In the genomic region with DNA sequence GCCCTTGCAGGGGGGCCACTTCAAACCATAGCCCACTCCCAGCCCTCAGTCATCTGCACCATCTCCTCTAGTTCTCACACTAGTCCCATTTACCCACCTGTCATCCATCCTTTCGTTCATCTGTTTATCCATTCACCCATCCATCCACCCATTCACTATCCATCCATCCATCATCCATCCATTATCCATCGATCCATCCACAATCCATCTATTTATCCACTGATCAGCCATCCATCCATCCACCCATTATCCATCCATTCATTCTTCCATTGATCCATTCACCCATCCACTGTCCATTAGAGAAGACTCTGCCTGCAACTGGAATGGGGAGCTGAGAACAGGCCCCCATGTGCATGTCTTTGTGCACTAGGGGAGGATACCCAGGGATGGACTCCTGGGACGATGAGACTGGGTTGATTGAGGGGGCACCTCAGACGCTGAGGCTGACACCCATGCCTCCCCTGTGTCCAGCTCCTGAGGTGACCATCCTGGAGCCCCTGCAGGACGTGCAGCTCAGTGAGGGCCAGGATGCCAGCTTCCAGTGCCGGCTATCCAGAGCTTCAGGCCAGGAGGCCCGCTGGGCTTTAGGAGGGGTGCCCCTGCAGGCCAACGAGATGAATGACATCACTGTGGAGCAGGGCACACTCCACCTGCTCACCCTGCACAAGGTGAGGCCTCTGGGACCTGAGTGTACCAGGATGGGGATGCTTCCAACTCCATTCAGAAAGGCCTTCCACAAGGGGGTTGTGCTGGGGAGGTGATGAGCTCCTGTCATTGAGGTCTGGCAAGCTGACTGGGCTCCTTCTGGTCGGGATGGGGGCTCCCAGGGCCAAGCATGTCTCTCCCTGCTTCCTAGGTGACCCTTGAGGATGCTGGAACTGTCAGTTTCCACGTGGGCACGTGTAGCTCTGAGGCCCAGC, we compare ENCODE assay signal across 18 cellular contexts.
DNase-seq lines count a peak whose midpoint lies in the region; ATAC-seq, FAIRE-seq and TF ChIP-seq lines count a peak whose summit lies in the region.
"Had no signal": no experiment of that assay in that cellular context is flagged by ENCODE, and none has a peak within 500 bp of the region (broad histone marks: within the 10 kb centered on the region; RNA-seq: fewer than 3 reads in every experiment).

No MANE protein-coding gene starts in this region.

- H3K4me1 ChIP-seq in GM23338 (ENCODE audit: insufficient read depth) (no peaks in the 10 kb centered on the region), left lung (no peaks in the 10 kb centered on the region)
- H3K4me1 ChIP-seq: spleen, thyroid gland had no signal

- H2AFZ ChIP-seq in GM23338: no peak overlapping the region
- H2AFZ ChIP-seq: GM23248 had no signal

- peaks cover 9% of the 10 kb centered on the region for H3K27me3 Mint-ChIP-seq in GM23338 (ENCODE audit: insufficient read depth, low read depth, poor library complexity)
- H3K27me3 Mint-ChIP-seq: activated CD4-positive, alpha-beta T cell treated with anti-CD3 and anti-CD28 coated beads, Interleukin-2, amount 10 ng/mL, durations not matched to agents 24 days and 14 days had no signal

- no peaks in the 10 kb centered on the region for H3K27me3 ChIP-seq in GM23338 (ENCODE audit: insufficient read depth)
- H3K27me3 ChIP-seq in left lung: no peaks in the 10 kb centered on the region
- H3K27me3 ChIP-seq: spleen, thyroid gland had no signal

- no peaks in the 10 kb centered on the region for H3F3A ChIP-seq in GM23338 (replicated peaks; ENCODE audit: low read depth)

- intact Hi-C loops in left lung (cut with DNase I): no loop called here

- H3K9me3 Mint-ChIP-seq in GM23338: peaks cover 18% of the 10 kb centered on the region

- H3K27ac Mint-ChIP-seq in GM23338: no peak overlapping the region
- H3K27ac Mint-ChIP-seq: activated CD4-positive, alpha-beta T cell treated with anti-CD3 and anti-CD28 coated beads, Interleukin-2, amount 10 ng/mL, durations not matched to agents 24 days and 14 days; activated T-helper 17 cell treated with anti-CD3 and anti-CD28 coated beads, Interleukin-2, amount 50 U/mL, for 72 hours had no signal

- FAIRE-seq in GM12891 (lab: Jason Lieb, UNC): no peak
- FAIRE-seq: A204.1 had no signal

- in situ Hi-C loops in SK-MEL-5 (cut with HindIII; ENCODE audit: low pct_unique_long_range_greater_than_20kb, low sequenced_read_pairs): no loop called here

- H3K36me3 Mint-ChIP-seq in GM23338 (ENCODE audit: low read depth): peaks cover 27% of the 10 kb centered on the region

- no peaks in the 10 kb centered on the region; the same call in 2 of the 3 replicates for H3K4me1 Mint-ChIP-seq in GM23338
- H3K4me1 Mint-ChIP-seq: activated CD4-positive, alpha-beta T cell treated with anti-CD3 and anti-CD28 coated beads, Interleukin-2, amount 10 ng/mL, durations not matched to agents 24 days and 14 days had no signal

- H3K9me2 ChIP-seq in GM23338 (ENCODE audit: insufficient read depth): 0 out of 2 replicates have a peak, but pooled peaks cover 6% of the 10 kb centered on the region

- H3K27ac ChIP-seq in GM23338 (ENCODE audit: low read depth) (no peak overlapping the region), left lung (no peak overlapping the region)
- H3K27ac ChIP-seq: GM23248, spleen, thyroid gland had no signal

- peaks cover 0 to 27% of the 10 kb centered on the region in 2 donors for H3K9me3 ChIP-seq in left lung
- H3K9me3 ChIP-seq: thyroid gland had no signal

- H3K4me3 Mint-ChIP-seq in GM23338: no peak overlapping the region; the same call in 2 of the 3 replicates
- H3K4me3 Mint-ChIP-seq: activated CD4-positive, alpha-beta T cell treated with anti-CD3 and anti-CD28 coated beads, Interleukin-2, amount 10 ng/mL, durations not matched to agents 24 days and 14 days; activated T-helper 17 cell treated with anti-CD3 and anti-CD28 coated beads, Interleukin-2, amount 50 U/mL, for 72 hours had no signal

- ATAC-seq in GM23338 (peak; percentile 83), left lung (no peak)
- ATAC-seq: activated T-helper 17 cell treated with anti-CD3 and anti-CD28 coated beads, Interleukin-2, amount 50 U/mL, for 72 hours had no signal

- H3K79me2 ChIP-seq in GM23338 (replicated peaks; ENCODE audit: insufficient read depth): no peaks in the 10 kb centered on the region

- no peak overlapping the region for H3K4me2 ChIP-seq in GM23338

- TF ChIP-seq POLR2A in GM12891 (IDR thresholded peaks at IDR 0.05; ENCODE audit: low read depth, low read length): no peak

- DNase-seq in DMS 273 (lab: John Stamatoyannopoulos, UW; ENCODE audit: unreplicated experiment): peak; percentile 30
- DNase-seq in DMS 273 treated with DMSO at 0.1 percent for 48 hours (lab: John Stamatoyannopoulos, UW): no peak
- peak; percentile 46 for DNase-seq in GM23338 (ENCODE audit: low spot score)
- DNase-seq in SK-MEL-5 (ENCODE audit: low read depth, low spot score): peak; percentile 20
- peak; percentile 24 to 53 for DNase-seq in left lung
- no peak for DNase-seq in NCI-H1694 treated with DMSO at 0.1 percent for 48 hours (lab: John Stamatoyannopoulos, UW)
- DNase-seq in NCI-H1436 (lab: John Stamatoyannopoulos, UW): no peak
- no peak for DNase-seq in GM12891 (ENCODE audit: insufficient read length, low spot score)
- DNase-seq: activated CD4-positive, alpha-beta T cell treated with anti-CD3 and anti-CD28 coated beads, Interleukin-2, amount 10 ng/mL, durations not matched to agents 24 days and 14 days; GM23248; IMR-90; NCI-H748 treated with DMSO at 0.1 percent for 48 hours; nucleus accumbens; T-helper 1 cell; thyroid gland had no signal

- H4K20me1 ChIP-seq in GM23338 (replicated peaks; ENCODE audit: insufficient read depth): no peaks in the 10 kb centered on the region

- H3K4me3 ChIP-seq in GM23338: no peak overlapping the region
- no peak overlapping the region for H3K4me3 ChIP-seq in left lung
- H3K4me3 ChIP-seq: GM23248, spleen, thyroid gland had no signal

- TF ChIP-seq CTCF in GM23338 (conservative IDR thresholded peaks at IDR 0.05; ENCODE audit: low read depth in 2 of 2) (peak; percentile 44 to 45), left lung (IDR thresholded peaks at IDR 0.05) (no peak)

- H3K36me3 ChIP-seq in GM23338 (ENCODE audit: insufficient read depth): no peaks in the 10 kb centered on the region
- peaks cover 0 to 3% of the 10 kb centered on the region in 2 donors for H3K36me3 ChIP-seq in left lung
- H3K36me3 ChIP-seq: thyroid gland had no signal

TF ChIP-seq in GM23338, 12 proteins besides CTCF, POLR2A, EP300 and RAD21:
- TF ChIP-seq STAT1 (IDR thresholded peaks at IDR 0.05; ENCODE audit: unreplicated experiment) (no peak), EZH2phosphoT487 (IDR thresholded peaks at IDR 0.05; ENCODE audit: unreplicated experiment) (no peak), ZNF114 (CRISPR knock-in tag; IDR thresholded peaks at IDR 0.05) (no peak), CREB1 (CRISPR knock-in tag; IDR thresholded peaks at IDR 0.05; ENCODE audit: low read depth) (no peak)
- TF ChIP-seq, protein P1, sequence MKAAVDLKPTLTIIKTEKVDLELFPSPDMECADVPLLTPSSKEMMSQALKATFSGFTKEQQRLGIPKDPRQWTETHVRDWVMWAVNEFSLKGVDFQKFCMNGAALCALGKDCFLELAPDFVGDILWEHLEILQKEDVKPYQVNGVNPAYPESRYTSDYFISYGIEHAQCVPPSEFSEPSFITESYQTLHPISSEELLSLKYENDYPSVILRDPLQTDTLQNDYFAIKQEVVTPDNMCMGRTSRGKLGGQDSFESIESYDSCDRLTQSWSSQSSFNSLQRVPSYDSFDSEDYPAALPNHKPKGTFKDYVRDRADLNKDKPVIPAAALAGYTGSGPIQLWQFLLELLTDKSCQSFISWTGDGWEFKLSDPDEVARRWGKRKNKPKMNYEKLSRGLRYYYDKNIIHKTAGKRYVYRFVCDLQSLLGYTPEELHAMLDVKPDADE (IDR thresholded peaks at IDR 0.05): no peak

TF ChIP-seq in GM12891, 5 proteins besides CTCF, POLR2A, EP300 and RAD21:
- TF ChIP-seq PAX5 (IDR thresholded peaks at IDR 0.05; ENCODE audit: insufficient read depth, low read length, severe bottlenecking) (no peak), SPI1 (IDR thresholded peaks at IDR 0.05; ENCODE audit: low read depth, low read length) (no peak), POU2F2 (IDR thresholded peaks at IDR 0.05; ENCODE audit: low read depth, low read length) (no peak), TAF1 (IDR thresholded peaks at IDR 0.05; ENCODE audit: low read depth, low read length) (no peak), POLR2AphosphoS5 (IDR thresholded peaks at IDR 0.05; ENCODE audit: low read depth, low read length) (no peak)

Comparison
In these comparisons a context has a peak if more than half of its experiments do, and no peak if none do; other contexts are left out.
1. DNase-seq: peak in DMS 273 (single experiment), GM23338 (single experiment), SK-MEL-5 (single experiment) and left lung (2 of 2); none in DMS 273 treated with DMSO at 0.1 percent for 48 hours (single experiment), NCI-H1694 treated with DMSO at 0.1 percent for 48 hours (single experiment), NCI-H1436 (single experiment) and GM12891 (single experiment).
2. CTCF ChIP-seq: peak in GM23338 (2 of 2); none in left lung (0 of 2).